ENCODE assay signal across 20 cellular contexts in the genomic region with DNA sequence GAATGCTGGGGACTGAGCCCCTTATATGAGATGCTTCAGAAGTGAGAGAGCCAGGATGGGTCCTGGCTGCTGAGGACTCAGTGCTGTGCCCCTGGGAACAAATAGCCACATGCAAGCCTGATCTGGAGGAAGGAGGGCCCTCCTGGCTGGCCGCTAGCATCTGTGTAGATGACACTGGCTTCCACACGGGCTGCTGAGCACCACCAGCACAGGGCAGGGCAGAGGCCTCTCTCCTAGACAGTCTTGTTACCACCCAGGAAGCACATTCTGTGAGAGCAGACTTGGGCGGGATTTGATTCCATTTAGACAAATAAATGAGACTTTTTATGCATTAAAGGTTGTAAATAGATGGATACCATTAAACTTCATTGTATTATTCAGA. TPM values are rescaled to one million over a fixed set of nuclear protein-coding genes. Genes with fewer than 3 reads are reported as not detected.
DNase-seq lines count a peak whose midpoint lies in the region; ATAC-seq, FAIRE-seq and TF ChIP-seq lines count a peak whose summit lies in the region.
"Had no signal": no experiment of that assay in that cellular context is flagged by ENCODE, and none has a peak within 500 bp of the region (broad histone marks: within the 10 kb centered on the region; RNA-seq: fewer than 3 reads in every experiment).

No MANE protein-coding gene starts in this region.

- no peak overlapping the region for H3K9ac ChIP-seq in GM23248
- H3K9ac ChIP-seq in K562 (ENCODE audit: insufficient read depth in 1 of 2, low read depth in 2 of 2, low read length in 2 of 2) = no peak overlapping the region

- DNase-seq in GM23248 (peak; percentile 12), K562 (ENCODE audit: extremely low read depth in 1 of 4, low spot score in 3 of 4) (no peak), left kidney (ENCODE audit: low read depth, low spot score) (peak; percentile 32), superior temporal gyrus (ENCODE audit: extremely low spot score) (peak; percentile 20), GM13977 (ENCODE audit: low spot score) (no peak), DMS79 treated with DMSO at 0.1 percent for 48 hours (lab: John Stamatoyannopoulos, UW) (no peak)
- no peak for DNase-seq in stimulated activated effector memory CD8-positive, alpha-beta T cell treated with anti-CD3 and anti-CD28 coated beads, Interleukin-12 subunit alpha, Interleukin-12 subunit beta, amount 100 ng/mL, for 72 hours (ENCODE audit: low spot score in 2 of 2)
- DNase-seq: activated CD4-positive, alpha-beta T cell treated with anti-CD3 and anti-CD28 coated beads, Interleukin-2, amount 10 ng/mL, durations not matched to agents 7 days and 5 days; activated gamma-delta T cell treated with Interleukin-2 at 50 U/mL for 16 hours; amniotic stem cell; cerebellar nuclear complex; DND-41; effector memory CD8-positive, alpha-beta T cell; Kasumi-1; mammary epithelial cell; naive B cell; NCI-H1092; stimulated activated CD4-positive, alpha-beta T cell treated with anti-CD3 and anti-CD28 coated beads, Interleukin-2, amount 100 ng/mL, for 48 hours had no signal

- H3K9me2 ChIP-seq in GM23248 (ENCODE audit: insufficient read depth) = no peaks in the 10 kb centered on the region

- FAIRE-seq in K562 (lab: Jason Lieb, UNC) = no peak
- FAIRE-seq: GM18507 had no signal

- no peak overlapping the region for H3K27ac Mint-ChIP-seq in stimulated activated effector memory CD8-positive, alpha-beta T cell treated with anti-CD3 and anti-CD28 coated beads, Interleukin-12 subunit alpha, Interleukin-12 subunit beta, amount 100 ng/mL, for 72 hours
- H3K27ac Mint-ChIP-seq: activated CD4-positive, alpha-beta T cell treated with anti-CD3 and anti-CD28 coated beads, Interleukin-2, amount 10 ng/mL, durations not matched to agents 7 days and 5 days had no signal

- no peaks in the 10 kb centered on the region for H3K9me3 Mint-ChIP-seq in stimulated activated effector memory CD8-positive, alpha-beta T cell treated with anti-CD3 and anti-CD28 coated beads, Interleukin-12 subunit alpha, Interleukin-12 subunit beta, amount 100 ng/mL, for 72 hours
- H3K9me3 Mint-ChIP-seq: activated CD4-positive, alpha-beta T cell treated with anti-CD3 and anti-CD28 coated beads, Interleukin-2, amount 10 ng/mL, durations not matched to agents 7 days and 5 days; effector memory CD8-positive, alpha-beta T cell; naive B cell had no signal

- H3K27me3 ChIP-seq in GM23248 (replicated peaks; ENCODE audit: insufficient read depth) (no peaks in the 10 kb centered on the region), K562 (ENCODE audit: control insufficient read depth in 2 of 2, insufficient read depth in 2 of 2, low read length in 2 of 2) (0 out of 5 replicates have a peak, but pooled peaks cover 0 to 4% of the 10 kb centered on the region in 2 experiments)

- H3K79me2 ChIP-seq in GM23248 (ENCODE audit: insufficient read depth) (no peaks in the 10 kb centered on the region), K562 (ENCODE audit: control insufficient read depth, insufficient read depth, low read length) (no peaks in the 10 kb centered on the region)

- H3F3A ChIP-seq in GM23248 (ENCODE audit: insufficient read depth) = peaks cover 25% of the 10 kb centered on the region

- no peak for TF ChIP-seq EP300 in K562 (IDR thresholded peaks at IDR 0.05; ENCODE audit: low read length)

- no peaks in the 10 kb centered on the region for H3K36me3 ChIP-seq in GM23248 (ENCODE audit: low read depth)
- no peaks in the 10 kb centered on the region for H3K36me3 ChIP-seq in K562 (ENCODE audit: control insufficient read depth, insufficient read depth, low read length)

- H4K20me1 ChIP-seq in GM23248 (ENCODE audit: insufficient read depth) (no peaks in the 10 kb centered on the region), K562 (replicated peaks; ENCODE audit: control insufficient read depth, insufficient read depth, low read length) (no peaks in the 10 kb centered on the region)

- H3K4me2 ChIP-seq in GM23248 (ENCODE audit: unreplicated experiment) (no peak overlapping the region), K562 (ENCODE audit: insufficient read depth, low read length) (no peak overlapping the region)

- TF ChIP-seq CTCF in K562 (IDR thresholded peaks at IDR 0.05 in 2 of 3, conservative IDR thresholded peaks at IDR 0.05 in 1 of 3; ENCODE audit: insufficient read depth in 2 of 3, low read depth in 1 of 3, low read length in 3 of 3) (no peak), GM13977 (IDR thresholded peaks at IDR 0.05; ENCODE audit: extremely low read depth, insufficient read depth, missing control alignments) (no peak)

- TF ChIP-seq POLR2A in K562 (conservative IDR thresholded peaks at IDR 0.05) = no peak

- H3K4me1 ChIP-seq in GM23248 (ENCODE audit: insufficient read depth) (peaks cover 20% of the 10 kb centered on the region), K562 (replicated peaks in 1 of 2; ENCODE audit: control insufficient read depth in 2 of 2, insufficient read depth in 2 of 2, low read length in 2 of 2) (peaks cover 0 to 6% of the 10 kb centered on the region in 2 experiments; a peak in 1 of 5 replicates)

- no peaks in the 10 kb centered on the region for H3K9me1 ChIP-seq in K562 (ENCODE audit: control insufficient read depth, insufficient read depth, low read length)

- H3K9me3 ChIP-seq in GM23248 (ENCODE audit: low read depth) (no peaks in the 10 kb centered on the region), K562 (replicated peaks; ENCODE audit: control insufficient read depth, insufficient read depth, low read depth, low read length) (no peaks in the 10 kb centered on the region)

- CTCF ChIA-PET in K562 (lab: Yijun Ruan, JAX; ENCODE audit: low intra/inter-chr PET ratio) = no interaction called here

- POLR2A ChIA-PET in K562 (lab: Yijun Ruan, JAX) = interaction anchor here (0.8 kb wide), 1 partner anchor 112 kb away, joined by 5 read pairs; no protein-coding TSS in a partner anchor

- no peak for TF ChIP-seq RAD21 in K562 (CRISPR knock-in tag; conservative IDR thresholded peaks at IDR 0.05 in 1 of 2, IDR thresholded peaks at IDR 0.05 in 1 of 2)

- no TSS peak for BruUV-seq in K562 (replicated peaks; lab: Mats Ljungman, UMichigan)

- no peak overlapping the region for H3K4me3 Mint-ChIP-seq in stimulated activated effector memory CD8-positive, alpha-beta T cell treated with anti-CD3 and anti-CD28 coated beads, Interleukin-12 subunit alpha, Interleukin-12 subunit beta, amount 100 ng/mL, for 72 hours
- H3K4me3 Mint-ChIP-seq: activated CD4-positive, alpha-beta T cell treated with anti-CD3 and anti-CD28 coated beads, Interleukin-2, amount 10 ng/mL, durations not matched to agents 7 days and 5 days; effector memory CD8-positive, alpha-beta T cell; naive B cell had no signal

- H3K4me1 Mint-ChIP-seq in stimulated activated effector memory CD8-positive, alpha-beta T cell treated with anti-CD3 and anti-CD28 coated beads, Interleukin-12 subunit alpha, Interleukin-12 subunit beta, amount 100 ng/mL, for 72 hours = no peaks in the 10 kb centered on the region

- no peaks in the 10 kb centered on the region for H3K36me3 Mint-ChIP-seq in stimulated activated effector memory CD8-positive, alpha-beta T cell treated with anti-CD3 and anti-CD28 coated beads, Interleukin-12 subunit alpha, Interleukin-12 subunit beta, amount 100 ng/mL, for 72 hours
- H3K36me3 Mint-ChIP-seq: naive B cell had no signal

- intact Hi-C loops in K562 (cut with micrococcal nuclease) = no loop called here

- in situ Hi-C loops in GM23248 (cut with MboI) = no loop called here
- in situ Hi-C loops in K562 (cut with MboI) = no loop called here
- in situ Hi-C loops in GM13977 (cut with MboI; ENCODE audit: low pct_unique_long_range_greater_than_20kb, low sequenced_read_pairs, unreplicated experiment) = no loop called here

- H2AFZ ChIP-seq in GM23248 (peak overlapping the region; percentile 11), K562 (ENCODE audit: low read depth, low read length) (no peak overlapping the region)

- WGBS in GM23248 (ENCODE audit: low coverage in 1 of 2, low lambda C conversion rate in 2 of 2, missing lambda C conversion rate in 2 of 2), 2 experiments = 48 to 51% methylated on average over 3 of the region's 3 CpGs
- WGBS in K562 (ENCODE audit: insufficient coverage, low coverage, missing lambda C conversion rate) = 17% methylated on average over 3 of the region's 3 CpGs

- ATAC-seq in K562 = peak; percentile 53; the same call in 2 of the 3 replicates
- ATAC-seq in stimulated activated effector memory CD8-positive, alpha-beta T cell treated with anti-CD3 and anti-CD28 coated beads, Interleukin-12 subunit alpha, Interleukin-12 subunit beta, amount 100 ng/mL, for 72 hours = no peak
- ATAC-seq: effector memory CD8-positive, alpha-beta T cell had no signal

- H3K4me3 ChIP-seq in GM23248 = no peak overlapping the region
- no peak overlapping the region for H3K4me3 ChIP-seq in K562

- peak overlapping the region; percentile 26; the same call in 1 of the 2 replicates for H3K27ac ChIP-seq in GM23248
- H3K27ac ChIP-seq in K562 (ENCODE audit: extremely low read depth, low read depth, low read length) = no peak overlapping the region
- H3K27ac ChIP-seq: RWPE1 had no signal

RNA-seq across cellular contexts. Expression of gene ZNF664, which starts 48.0 kb away (rescaled TPM):
- total RNA-seq in GM23248 (2014; rRNA removed; shearing (Covaris generic)) = 29.1 and 36.3 TPM in 2 replicates
- polyA plus RNA-seq in GM23248 (2016; fragmentation: Nextera tagmentation; extraction: Ambion mirVana) (10.7 and 11.3 TPM in 2 replicates), K562 (2011; rRNA removed) (64.8 and 90.3 TPM in 2 replicates), K562 (2014; fragmentation: Illumina TruSeq; extraction: Trizol) (78.3 and 101 TPM in 2 replicates), K562 (2014; fragmentation: Nextera tagmentation; extraction: Ambion mirVana) (1 to 10 TPM; 3.3 to 6.3 TPM), K562 (2014; rRNA removed) (59.1 and 59.4 TPM in 2 replicates)
- 30.4 and 40.8 TPM in 2 replicates for total RNA-seq in K562 (2011; cell fraction: chromatin; rRNA removed; ENCODE audit: low replicate concordance)
- total RNA-seq in K562 (2011; cell fraction: nucleolus; rRNA removed) = 22.5 and 24.2 TPM in 2 replicates
- total RNA-seq in K562 (2011; cell fraction: nucleoplasm; rRNA removed) = 37.6 and 62.4 TPM in 2 replicates
- total RNA-seq in K562 (2014; rRNA removed) (31.1 and 34.5 TPM in 2 replicates), K562 (2014; rRNA removed; fragmentation: Illumina TruSeq; extraction: Trizol) (69.9 and 73.6 TPM in 2 replicates), K562 (2015; rRNA removed; fragmentation: Illumina TruSeq; extraction: Trizol) (59.6 and 63.6 TPM in 2 replicates), K562 (2021) (75.5 and 82.5 TPM in 2 replicates)
- 29.8 and 49.5 TPM in 2 replicates for polyA plus RNA-seq in K562 (2011; cell fraction: cytosol; rRNA removed)
- 44.5 and 52.5 TPM in 2 replicates for polyA plus RNA-seq in K562 (2011; cell fraction: nucleus; rRNA removed)
- 48.0 and 52.7 TPM in 2 replicates for polyA plus RNA-seq in K562 (2012)
- 46.6 and 47.8 TPM in 2 replicates for polyA minus RNA-seq in K562 (2011; rRNA and poly(A)+ RNA removed)
- 26.5 and 29.5 TPM in 2 replicates for polyA minus RNA-seq in K562 (2011; cell fraction: cytosol; rRNA and poly(A)+ RNA removed)
- 28.0 and 52.0 TPM in 2 replicates for polyA minus RNA-seq in K562 (2011; cell fraction: nucleus; rRNA and poly(A)+ RNA removed)

RNA-seq across cellular contexts. Expression of gene CCDC92, which starts 48.4 kb away (rescaled TPM):
- 13.2 and 20.3 TPM in 2 replicates for total RNA-seq in GM23248 (2014; rRNA removed; shearing (Covaris generic))
- polyA plus RNA-seq in GM23248 (2016; fragmentation: Nextera tagmentation; extraction: Ambion mirVana) = 49.5 and 54.7 TPM in 2 replicates
- total RNA-seq in K562 (2011; cell fraction: chromatin; rRNA removed; ENCODE audit: low replicate concordance) = 5.4 and 7.1 TPM in 2 replicates
- 4.5 and 5.0 TPM in 2 replicates for total RNA-seq in K562 (2011; cell fraction: nucleolus; rRNA removed)
- 4.6 and 7.2 TPM in 2 replicates for total RNA-seq in K562 (2011; cell fraction: nucleoplasm; rRNA removed)
- 1.4 TPM in 2 replicates for total RNA-seq in K562 (2014; rRNA removed)
- total RNA-seq in K562 (2014; rRNA removed; fragmentation: Illumina TruSeq; extraction: Trizol) = 1.3 and 1.7 TPM in 2 replicates
- 1.5 and 2.1 TPM in 2 replicates for total RNA-seq in K562 (2015; rRNA removed; fragmentation: Illumina TruSeq; extraction: Trizol)
- total RNA-seq in K562 (2021) = 4.0 and 5.9 TPM in 2 replicates
- polyA plus RNA-seq in K562 (2011; rRNA removed) = 2.6 and 6.8 TPM in 2 replicates
- 2.4 and 6.8 TPM in 2 replicates for polyA plus RNA-seq in K562 (2011; cell fraction: cytosol; rRNA removed)
- polyA plus RNA-seq in K562 (2011; cell fraction: nucleus; rRNA removed) = 6.6 and 11.3 TPM in 2 replicates
- 4.0 and 11.0 TPM in 2 replicates for polyA plus RNA-seq in K562 (2012)
- polyA plus RNA-seq in K562 (2014; fragmentation: Illumina TruSeq; extraction: Trizol) = 2.6 and 3.6 TPM in 2 replicates
- polyA plus RNA-seq in K562 (2014; fragmentation: Nextera tagmentation; extraction: Ambion mirVana) = under 1 TPM; 0.27 to 0.30 TPM
- 3.1 and 3.4 TPM in 2 replicates for polyA plus RNA-seq in K562 (2014; rRNA removed)
- polyA minus RNA-seq in K562 (2011; rRNA and poly(A)+ RNA removed) = 2.2 and 3.6 TPM in 2 replicates
- 2.2 and 5.6 TPM in 2 replicates for polyA minus RNA-seq in K562 (2011; cell fraction: cytosol; rRNA and poly(A)+ RNA removed)
- polyA minus RNA-seq in K562 (2011; cell fraction: nucleus; rRNA and poly(A)+ RNA removed) = 3.8 and 8.9 TPM in 2 replicates

Comparison
In these comparisons a context has a peak if more than half of its experiments do, and no peak if none do; other contexts are left out.
1. DNase-seq: peak in GM23248 (single experiment), left kidney (single experiment) and superior temporal gyrus (single experiment); none in K562 (0 of 4), GM13977 (single experiment), stimulated activated effector memory CD8-positive, alpha-beta T cell treated with anti-CD3 and anti-CD28 coated beads, Interleukin-12 subunit alpha, Interleukin-12 subunit beta, amount 100 ng/mL, for 72 hours (0 of 2) and DMS79 treated with DMSO at 0.1 percent for 48 hours (single experiment).